ENCODE assay signal across 1 cellular context in genomic region chr2:96856776-96857673, GRCh38.
A peak's percentile ranks its signal among the peaks of the same experiment; 100 is the strongest.
TF ChIP-seq lines count a peak whose summit lies in the region.

No MANE protein-coding gene starts in this region.

TF ChIP-seq in HepG2, 621 proteins besides CTCF, POLR2A, EP300 and RAD21 (continued from another document and continues in another):
- TF ChIP-seq TFE3 (CRISPR knock-in tag; IDR thresholded peaks at IDR 0.05) (no peak), FOXJ3 (CRISPR knock-in tag; IDR thresholded peaks at IDR 0.05; ENCODE audit: borderline replicate concordance) (no peak), MED13 (CRISPR knock-in tag; IDR thresholded peaks at IDR 0.05) (no peak), ZNF513 (CRISPR knock-in tag; conservative IDR thresholded peaks at IDR 0.05) (no peak), ZNF557 (CRISPR knock-in tag; IDR thresholded peaks at IDR 0.05) (no peak), NCOA5 (CRISPR knock-in tag; IDR thresholded peaks at IDR 0.05) (no peak), ZSCAN12 (CRISPR knock-in tag; IDR thresholded peaks at IDR 0.05) (no peak), ZNF326 (CRISPR knock-in tag; IDR thresholded peaks at IDR 0.05; ENCODE audit: borderline replicate concordance) (no peak), TCF7L2 (IDR thresholded peaks at IDR 0.05; ENCODE audit: low read depth, low read length) (no peak), ELF3 (CRISPR knock-in tag; IDR thresholded peaks at IDR 0.05) (peak; percentile 47; the same call in 1 of the 2 replicates), SP2 (CRISPR knock-in tag; IDR thresholded peaks at IDR 0.05) (no peak), SIX1 (CRISPR knock-in tag; IDR thresholded peaks at IDR 0.05; ENCODE audit: borderline replicate concordance) (no peak), ZNF569 (CRISPR knock-in tag; IDR thresholded peaks at IDR 0.05; ENCODE audit: borderline replicate concordance) (no peak), JDP2 (CRISPR knock-in tag; IDR thresholded peaks at IDR 0.05; ENCODE audit: borderline replicate concordance) (no peak), HNF4A (CRISPR knock-in tag; IDR thresholded peaks at IDR 0.05) (no peak), ZNF17 (CRISPR knock-in tag; IDR thresholded peaks at IDR 0.05) (no peak), THRA (CRISPR knock-in tag; IDR thresholded peaks at IDR 0.05; ENCODE audit: borderline replicate concordance) (no peak), ZNF737 (CRISPR knock-in tag; IDR thresholded peaks at IDR 0.05; ENCODE audit: borderline replicate concordance) (no peak), POLR2AphosphoS5 (IDR thresholded peaks at IDR 0.05; ENCODE audit: low read depth, low read length) (no peak), HOXA9 (CRISPR knock-in tag; IDR thresholded peaks at IDR 0.05; ENCODE audit: borderline replicate concordance) (no peak), DMTF1 (CRISPR knock-in tag; IDR thresholded peaks at IDR 0.05) (no peak), FOXP4 (CRISPR knock-in tag; IDR thresholded peaks at IDR 0.05) (no peak), BATF2 (CRISPR knock-in tag; IDR thresholded peaks at IDR 0.05) (no peak), ATF2 (CRISPR knock-in tag; IDR thresholded peaks at IDR 0.05) (no peak), ZFAT (CRISPR knock-in tag; conservative IDR thresholded peaks at IDR 0.05) (no peak; the same call in 1 of the 2 replicates), ZNF235 (CRISPR knock-in tag; IDR thresholded peaks at IDR 0.05; ENCODE audit: borderline replicate concordance) (no peak), JUN (CRISPR knock-in tag; IDR thresholded peaks at IDR 0.05) (no peak), ZNF264 (CRISPR knock-in tag; IDR thresholded peaks at IDR 0.05) (0 out of 2 replicates have a peak, but pooled peaks have one; percentile 11), ZNF564 (CRISPR knock-in tag; IDR thresholded peaks at IDR 0.05) (no peak), ZNF619 (CRISPR knock-in tag; IDR thresholded peaks at IDR 0.05) (no peak), SMYD3 (CRISPR knock-in tag; IDR thresholded peaks at IDR 0.05) (no peak), MTA3 (CRISPR knock-in tag; IDR thresholded peaks at IDR 0.05) (no peak), KLF12 (CRISPR knock-in tag; IDR thresholded peaks at IDR 0.05; ENCODE audit: borderline replicate concordance) (no peak), ZNF768 (CRISPR knock-in tag; IDR thresholded peaks at IDR 0.05) (no peak), ZNF710 (CRISPR knock-in tag; IDR thresholded peaks at IDR 0.05; ENCODE audit: borderline replicate concordance) (no peak; the same call in 1 of the 2 replicates), ZBTB7A (CRISPR knock-in tag; IDR thresholded peaks at IDR 0.05) (no peak), HOXD1 (CRISPR knock-in tag; IDR thresholded peaks at IDR 0.05) (no peak), HMG20B (CRISPR knock-in tag; conservative IDR thresholded peaks at IDR 0.05) (no peak), IRF2 (CRISPR knock-in tag; IDR thresholded peaks at IDR 0.05) (no peak), ZMAT5 (CRISPR knock-in tag; IDR thresholded peaks at IDR 0.05; ENCODE audit: borderline replicate concordance, low read depth) (no peak), MXD3 (CRISPR knock-in tag; IDR thresholded peaks at IDR 0.05) (0 out of 2 replicates have a peak, but pooled peaks have one; percentile 48), ZNF7 (CRISPR knock-in tag; IDR thresholded peaks at IDR 0.05) (no peak), ZBTB39 (CRISPR knock-in tag; IDR thresholded peaks at IDR 0.05) (no peak), ZFY (CRISPR knock-in tag; IDR thresholded peaks at IDR 0.05) (no peak), SOX6 (IDR thresholded peaks at IDR 0.05) (no peak), SOX6 (CRISPR knock-in tag; IDR thresholded peaks at IDR 0.05) (no peak; the same call in 1 of the 2 replicates), SMARCE1 (IDR thresholded peaks at IDR 0.05; ENCODE audit: borderline replicate concordance) (no peak), SUZ12 (IDR thresholded peaks at IDR 0.05; ENCODE audit: low read depth, low read length) (no peak), ZNF572 (CRISPR knock-in tag; IDR thresholded peaks at IDR 0.05) (no peak), ELF1 (CRISPR knock-in tag; IDR thresholded peaks at IDR 0.05) (no peak), ZNF788 (CRISPR knock-in tag; IDR thresholded peaks at IDR 0.05; ENCODE audit: borderline replicate concordance) (0 out of 2 replicates have a peak, but pooled peaks have one; percentile 11), ZNF556 (CRISPR knock-in tag; IDR thresholded peaks at IDR 0.05; ENCODE audit: borderline replicate concordance) (no peak), BCL6 (CRISPR knock-in tag; IDR thresholded peaks at IDR 0.05) (no peak), KLF6 (CRISPR knock-in tag; IDR thresholded peaks at IDR 0.05) (no peak), HES4 (CRISPR knock-in tag; IDR thresholded peaks at IDR 0.05; ENCODE audit: borderline replicate concordance) (no peak), ZNF333 (CRISPR knock-in tag; IDR thresholded peaks at IDR 0.05; ENCODE audit: borderline replicate concordance) (no peak), ZNF138 (CRISPR knock-in tag; IDR thresholded peaks at IDR 0.05; ENCODE audit: low read depth) (no peak), PHF20 (CRISPR knock-in tag; IDR thresholded peaks at IDR 0.05) (no peak; the same call in 1 of the 2 replicates), ZNF740 (CRISPR knock-in tag; IDR thresholded peaks at IDR 0.05) (no peak), GATAD1 (CRISPR knock-in tag; IDR thresholded peaks at IDR 0.05) (no peak)
